Comparison of ENCODE assay signal across 28 cellular contexts in the genomic region with DNA sequence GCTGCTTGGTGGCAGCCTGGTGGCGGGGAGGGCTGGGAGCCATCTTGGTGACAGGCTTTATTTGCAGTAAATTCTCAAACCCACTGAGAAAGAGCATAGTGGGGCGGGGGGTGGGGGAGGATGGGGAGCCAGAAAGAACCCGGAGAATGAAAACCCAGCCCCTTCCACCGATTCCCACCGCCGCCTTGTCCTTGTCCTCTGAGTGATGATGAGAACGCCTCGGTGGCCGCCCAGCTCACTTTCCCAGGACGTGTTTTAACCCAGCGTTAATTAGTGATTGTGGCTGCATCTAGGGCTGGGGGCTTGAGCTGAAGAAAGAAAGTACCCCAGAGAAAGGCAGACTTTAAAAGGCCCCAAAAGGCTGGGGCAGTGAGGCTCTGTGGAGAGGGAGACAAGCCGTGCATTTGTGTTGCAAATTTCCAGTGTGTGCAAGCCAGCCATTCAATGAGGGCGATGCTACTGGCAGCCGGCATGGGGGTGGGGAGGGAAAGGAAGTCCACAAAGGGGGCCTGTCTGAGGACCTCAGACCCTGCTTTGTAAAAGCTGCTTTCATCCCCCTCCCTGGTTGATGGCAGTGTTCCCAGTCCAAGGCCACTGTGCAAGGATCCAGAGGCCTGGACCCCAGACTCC. TPM values are rescaled to one million over a fixed set of nuclear protein-coding genes. Genes with fewer than 3 reads are reported as not detected.
DNase-seq lines count a peak whose midpoint lies in the region; ATAC-seq and TF ChIP-seq lines count a peak whose summit lies in the region.
"Had no signal": no experiment of that assay in that cellular context is flagged by ENCODE, and none has a peak within 500 bp of the region (broad histone marks: within the 10 kb centered on the region; RNA-seq: fewer than 3 reads in every experiment).

No MANE protein-coding gene starts in this region.

- H3K27ac ChIP-seq in HUES48 (ENCODE audit: low read depth, low read length) = peak overlapping the region; percentile 89
- no peak overlapping the region for H3K27ac ChIP-seq in OCI-LY7 (ENCODE audit: low read depth, low read length, poor library complexity, severe bottlenecking)
- H3K27ac ChIP-seq: PC-9, prostate gland, upper lobe of right lung had no signal

- H3K36me3 ChIP-seq in HUES48 (ENCODE audit: control insufficient read depth, insufficient read depth, low read length) (no peaks in the 10 kb centered on the region), OCI-LY7 (ENCODE audit: insufficient read depth, low read length) (no peaks in the 10 kb centered on the region)
- H3K36me3 ChIP-seq: prostate gland, upper lobe of right lung had no signal

- no TSS peak for BruUV-seq in OCI-LY7 (replicated peaks; lab: Mats Ljungman, UMichigan)

- H2AFZ ChIP-seq in OCI-LY7 (ENCODE audit: low read length) = peak overlapping the region; percentile 70
- H2AFZ ChIP-seq: PC-9 had no signal

- H3K4me1 ChIP-seq in HUES48 (ENCODE audit: control insufficient read depth, insufficient read depth, low read length) (peaks cover 13% of the 10 kb centered on the region), OCI-LY7 (ENCODE audit: insufficient read depth, low read length, poor library complexity, severe bottlenecking) (peaks cover 21% of the 10 kb centered on the region)
- H3K4me1 ChIP-seq: prostate gland had no signal

- H3K9me3 ChIP-seq in HUES48 (ENCODE audit: control insufficient read depth, insufficient read depth, low read length) = no peaks in the 10 kb centered on the region
- no peaks in the 10 kb centered on the region for H3K9me3 ChIP-seq in OCI-LY7 (ENCODE audit: low read length)
- H3K9me3 ChIP-seq: prostate gland, upper lobe of right lung had no signal

- H3K4me2 ChIP-seq in OCI-LY7 (ENCODE audit: low read length) = peak overlapping the region; percentile 38
- H3K4me2 ChIP-seq: PC-9 had no signal

- POLR2A ChIA-PET in OCI-LY7 (lab: Charles Lee) = interaction anchor here (0.5 to 1.4 kb wide), 4 partner anchors 21 to 267 kb away, joined by 3 to 6 read pairs (median 4); partner anchors contain the start of genes MROH8 and RPN2

- no peaks in the 10 kb centered on the region for H3K79me2 ChIP-seq in OCI-LY7 (ENCODE audit: insufficient read depth, low read depth, low read length)

- ATAC-seq in GM18858 (IDR thresholded peaks at IDR 0.05; ENCODE audit: unreplicated experiment) = no peak
- ATAC-seq: activated naive CD8-positive, alpha-beta T cell treated with anti-CD3 and anti-CD28 coated beads, Interleukin-2, amount 50 U/mL, for 24 hours; naive thymus-derived CD4-positive, alpha-beta T cell; upper lobe of right lung had no signal

- H4K20me1 ChIP-seq in OCI-LY7 (ENCODE audit: insufficient read depth, low read length) = no peaks in the 10 kb centered on the region

- H3K4me3 ChIP-seq in HUES48 (ENCODE audit: low read depth, low read length) = no peak overlapping the region
- no peak overlapping the region for H3K4me3 ChIP-seq in OCI-LY7 (ENCODE audit: low read depth, low read length, poor library complexity, severe bottlenecking)
- H3K4me3 ChIP-seq: PC-9, prostate gland, upper lobe of right lung had no signal

- no peak for TF ChIP-seq CTCF in OCI-LY7 (conservative IDR thresholded peaks at IDR 0.05; ENCODE audit: low read length)

- CTCF ChIA-PET in OCI-LY7 (lab: Charles Lee; ENCODE audit: unreplicated experiment) = no interaction called here

- no peaks in the 10 kb centered on the region for H3K9me2 ChIP-seq in OCI-LY7 (ENCODE audit: insufficient read depth, low read length)

- DNase-seq in OCI-LY7 (ENCODE audit: low spot score) (peak; percentile 32), hypothalamus (lab: John Stamatoyannopoulos, UW) (peak in 33 of 51 donors; percentile 8 to 68 (median 32)), posterior cingulate gyrus (peak in 7 of 10 donors; percentile 25 to 87 (median 34)), inferior parietal cortex (ENCODE audit: extremely low spot score) (no peak), NCI-H2171 (lab: John Stamatoyannopoulos, UW) (no peak)
- DNase-seq: activated CD4-positive, alpha-beta T cell treated with anti-CD3 and anti-CD28 coated beads, Interleukin-2, amount 10 ng/mL, durations not matched to agents 24 days and 14 days; activated naive CD8-positive, alpha-beta T cell treated with anti-CD3 and anti-CD28 coated beads, Interleukin-2, amount 50 U/mL, for 24 hours; CD8-positive, alpha-beta memory T cell; dermis blood vessel endothelial cell; Kasumi-1; mesenchymal stem cell; naive thymus-derived CD4-positive, alpha-beta T cell; NCI-H1092; NCI-H2081; NCI-H82; PC-9; SIG-M5; small intestine; stimulated activated CD4-positive, alpha-beta T cell treated with anti-CD3 and anti-CD28 coated beads, Interleukin-4, amount 100 ng/mL, for 1 hour; upper lobe of right lung had no signal

- intact Hi-C loops in OCI-LY7 (cut with micrococcal nuclease; ENCODE audit: unreplicated experiment) (loop anchor here (2.0 kb wide), 1 partner anchor 259 kb away; the partner anchor contains the start of gene BLCAP), posterior cingulate gyrus (cut with DNase I) (loop anchor here (5.0 kb wide), 2 partner anchors 70 to 115 kb away; no protein-coding TSS in a partner anchor)

- peak overlapping the region; percentile 2 for H3K9ac ChIP-seq in HUES48 (ENCODE audit: low read depth, low read length)

- H3K27me3 ChIP-seq in HUES48 (ENCODE audit: control insufficient read depth, insufficient read depth, low read length) = no peaks in the 10 kb centered on the region
- H3K27me3 ChIP-seq: upper lobe of right lung had no signal

RNA-seq across cellular contexts. Expression of gene GHRH, which starts 6.2 kb away (rescaled TPM):
- total RNA-seq in OCI-LY7 (2014; rRNA removed; shearing (Covaris generic)) = not detected in 2 replicates
- total RNA-seq in OCI-LY7 (2022) = not detected in 2 replicates
- total RNA-seq: activated CD4-positive, alpha-beta T cell treated with anti-CD3 and anti-CD28 coated beads, Interleukin-2, amount 10 ng/mL, durations not matched to agents 24 days and 14 days; activated T-helper 2 cell treated with anti-CD3 and anti-CD28 coated beads, Interferon-gamma antibody, Interleukin-2, Interleukin-4, amounts not matched to agents 10 μg/mL and 5 μg/mL and 100 μg/mL, durations not matched to agents 14 hours and 24 hours and 36 hours; bronchial epithelial cell; CD8-positive, alpha-beta memory T cell; dermis blood vessel endothelial cell; H4; HT-29; naive thymus-derived CD4-positive, alpha-beta T cell; PC-9; prostate gland; T-helper 1 cell treated with Interleukin-12 subunit alpha and Interleukin-12 subunit beta and Interleukin-4 antibody, amounts not matched to agents 30 ng/mL and 1 ng/mL, for 36 hours; upper lobe of right lung had no signal

RNA-seq across cellular contexts. Expression of gene MANBAL, which starts 21.7 kb away (rescaled TPM):
- 2.7 and 5.7 TPM in 2 replicates for total RNA-seq in OCI-LY7 (2014; rRNA removed; shearing (Covaris generic))
- total RNA-seq in OCI-LY7 (2022) = 12.7 and 13.0 TPM in 2 replicates

Comparison
In these comparisons a context has a peak if more than half of its experiments do, and no peak if none do; other contexts are left out.
1. DNase-seq: peak in OCI-LY7 (single experiment), hypothalamus (33 of 51) and posterior cingulate gyrus (7 of 10); none in inferior parietal cortex (single experiment) and NCI-H2171 (single experiment).